ENCODE assay signal across 7 cellular contexts in genomic region chr3:152241142-152242067, GRCh38. TPM values are rescaled to one million over a fixed set of nuclear protein-coding genes. Genes with fewer than 3 reads are reported as not detected.
DNase-seq lines count a peak whose midpoint lies in the region; ATAC-seq and TF ChIP-seq lines count a peak whose summit lies in the region.

No MANE protein-coding gene starts in this region.

- H4K20me1 ChIP-seq in osteoblast (ENCODE audit: insufficient read depth, low read length), result no peaks in the 10 kb centered on the region

- H3K4me2 ChIP-seq in osteoblast (ENCODE audit: insufficient read depth, low read length), result no peak overlapping the region

- H2AFZ ChIP-seq in osteoblast (ENCODE audit: low read length), result peak overlapping the region; percentile 23

- ATAC-seq in GM19328 (IDR thresholded peaks at IDR 0.05; ENCODE audit: unreplicated experiment) (peak; percentile 32), HG03095 (IDR thresholded peaks at IDR 0.05; ENCODE audit: unreplicated experiment) (peak; percentile 39), left colon (no peak)

- no peaks in the 10 kb centered on the region for H3K36me3 ChIP-seq in osteoblast (ENCODE audit: insufficient read depth, low read length)

- TF ChIP-seq CTCF in osteoblast (IDR thresholded peaks at IDR 0.05; ENCODE audit: extremely low read depth, low read depth, low read length), result no peak

- no peaks in the 10 kb centered on the region for H3K9me3 ChIP-seq in osteoblast (ENCODE audit: low read depth, low read length)

- H3K4me3 ChIP-seq in osteoblast (ENCODE audit: insufficient read depth, low read length), result no peak overlapping the region

- H3K4me1 ChIP-seq in osteoblast (ENCODE audit: insufficient read depth, low read length), result peaks cover 3% of the 10 kb centered on the region

- H3K27ac ChIP-seq in osteoblast (ENCODE audit: low read depth, low read length) (no peak overlapping the region), substantia nigra (ENCODE audit: low read depth, low read length, poor library complexity, severe bottlenecking) (no peak overlapping the region)

- intact Hi-C loops in left colon (cut with DNase I, micrococcal nuclease), result no loop called here

- DNase-seq in SKM-1 treated with dmso at 0.1 percent for 144 hours (lab: John Stamatoyannopoulos, UW; ENCODE audit: unreplicated experiment) (peak; percentile 92), osteoblast (ENCODE audit: insufficient read length, low spot score, missing footprints) (no peak), substantia nigra (lab: John Stamatoyannopoulos, UW) (no peak), COLO668 (lab: John Stamatoyannopoulos, UW; ENCODE audit: unreplicated experiment) (no peak), left colon (no peak)

- no peaks in the 10 kb centered on the region for H3K27me3 ChIP-seq in osteoblast (ENCODE audit: insufficient read depth, low read length)

- H3K79me2 ChIP-seq in osteoblast (ENCODE audit: insufficient read depth, low read length), result no peaks in the 10 kb centered on the region

RNA-seq across cellular contexts. Expression of gene MBNL1, which starts 27.3 kb away (rescaled TPM):
- total RNA-seq in osteoblast, result 483 and 545 TPM in 2 replicates
- total RNA-seq in left colon, result 100 to 1,000 TPM; 154 to 183 TPM
